20 cellular contexts compared by ENCODE assay signal in the genomic region with DNA sequence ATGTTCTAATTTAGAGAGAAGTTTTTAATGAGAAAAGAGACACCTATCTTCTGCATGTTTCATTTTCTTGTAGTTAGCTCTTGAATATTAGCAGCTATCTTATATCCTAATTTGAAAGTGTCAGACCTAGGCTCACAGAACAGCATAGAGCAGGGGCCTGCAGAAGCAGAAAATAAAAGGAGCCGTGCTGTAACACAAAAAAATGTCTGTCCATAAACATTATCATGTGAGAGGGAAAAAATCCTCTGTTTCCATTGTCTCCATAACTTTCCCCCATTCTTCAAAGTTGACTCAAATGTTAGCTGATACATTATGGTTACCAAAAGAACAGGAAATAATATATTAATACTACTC.
DNase-seq lines count a peak whose midpoint lies in the region; ATAC-seq and TF ChIP-seq lines count a peak whose summit lies in the region.
"Had no signal": no experiment of that assay in that cellular context is flagged by ENCODE, and none has a peak within 500 bp of the region (broad histone marks: within the 10 kb centered on the region; RNA-seq: fewer than 3 reads in every experiment).

No MANE protein-coding gene starts in this region.

- no peak for ATAC-seq in body of pancreas
- ATAC-seq: heart left ventricle; naive thymus-derived CD4-positive, alpha-beta T cell; Right ventricle myocardium inferior had no signal

- H4K20me1 ChIP-seq in PC-9 (ENCODE audit: insufficient read depth), result no peaks in the 10 kb centered on the region

- no peaks in the 10 kb centered on the region; the same call in 1 of the 2 replicates for H3K36me3 Mint-ChIP-seq in HFFc6 (ENCODE audit: low read depth)
- no peaks in the 10 kb centered on the region for H3K36me3 Mint-ChIP-seq in mesothelial cell of epicardium
- H3K36me3 Mint-ChIP-seq in Calu3 (ENCODE audit: insufficient read depth, unreplicated experiment), result no peaks in the 10 kb centered on the region
- no peaks in the 10 kb centered on the region for H3K36me3 Mint-ChIP-seq in CD14-positive monocyte
- H3K36me3 Mint-ChIP-seq: activated CD4-positive, alpha-beta memory T cell treated with anti-CD3 and anti-CD28 coated beads for 36 hours; IgD-negative memory B cell; naive thymus-derived CD4-positive, alpha-beta T cell had no signal

- peak overlapping the region; percentile 29; the same call in 1 of the 2 replicates for H3K4me3 Mint-ChIP-seq in HFFc6
- H3K4me3 Mint-ChIP-seq in mesothelial cell of epicardium, result peak overlapping the region; percentile 66
- H3K4me3 Mint-ChIP-seq in Calu3 (ENCODE audit: low read depth, unreplicated experiment), result no peak overlapping the region
- no peak overlapping the region for H3K4me3 Mint-ChIP-seq in CD14-positive monocyte
- H3K4me3 Mint-ChIP-seq: activated CD4-positive, alpha-beta memory T cell treated with anti-CD3 and anti-CD28 coated beads for 36 hours; activated naive CD4-positive, alpha-beta T cell treated with anti-CD3 and anti-CD28 coated beads for 36 hours; IgD-negative memory B cell; naive thymus-derived CD4-positive, alpha-beta T cell had no signal

- no peaks in the 10 kb centered on the region for H3K79me2 ChIP-seq in PC-9 (ENCODE audit: low read depth)

- no peaks in the 10 kb centered on the region for H3K9me3 ChIP-seq in PC-9 (ENCODE audit: insufficient read depth, low read depth)
- no peaks in the 10 kb centered on the region for H3K9me3 ChIP-seq in body of pancreas
- H3K9me3 ChIP-seq: suprapubic skin had no signal

- intact Hi-C loops in PC-9 (cut with micrococcal nuclease; ENCODE audit: unreplicated experiment), result no loop called here
- intact Hi-C loops in body of pancreas (cut with DNase I), result no loop called here
- intact Hi-C loops in Calu3 (cut with micrococcal nuclease; ENCODE audit: unreplicated experiment), result no loop called here
- intact Hi-C loops in CD14-positive monocyte (cut with micrococcal nuclease), result no loop called here

- TF ChIP-seq POLR2A in body of pancreas (IDR thresholded peaks at IDR 0.05), result no peak

- H3K27ac ChIP-seq in PC-9, result no peak overlapping the region
- no peak overlapping the region for H3K27ac ChIP-seq in body of pancreas
- H3K27ac ChIP-seq: heart left ventricle, suprapubic skin had no signal

- peak overlapping the region; percentile 91 for H2AFZ ChIP-seq in PC-9

- H3K9me3 Mint-ChIP-seq in HFFc6 (peaks cover 16% of the 10 kb centered on the region), mesothelial cell of epicardium (peaks cover 9% of the 10 kb centered on the region), Calu3 (ENCODE audit: low read depth, unreplicated experiment) (peaks cover 2% of the 10 kb centered on the region), CD14-positive monocyte (peaks cover 0 to 7% (median 6%) of the 10 kb centered on the region in 7 donors)

- BruUV-seq in PC-9 (replicated peaks; lab: Mats Ljungman, UMichigan) (TSS peak; percentile 56), Calu3 (replicated peaks; lab: Mats Ljungman, UMichigan) (no TSS peak)

- H3K4me3 ChIP-seq in PC-9 (peak overlapping the region; percentile 64), body of pancreas (no peak overlapping the region)
- H3K4me3 ChIP-seq: heart left ventricle, lung, suprapubic skin had no signal

- in situ Hi-C loops in GM13976 (cut with MboI; ENCODE audit: low sequenced_read_pairs, unreplicated experiment), result no loop called here

- no peaks in the 10 kb centered on the region for H3F3A ChIP-seq in PC-9 (ENCODE audit: insufficient read depth, low read depth)

- H3K4me1 ChIP-seq in PC-9 (replicated peaks; ENCODE audit: insufficient read depth) (no peaks in the 10 kb centered on the region), body of pancreas (no peaks in the 10 kb centered on the region)
- H3K4me1 ChIP-seq: heart left ventricle, suprapubic skin had no signal

- 83 to 90% methylated on average over 1 of the region's 1 CpG for WGBS in body of pancreas, 2 donors

- CTCF ChIA-PET in PC-9 (lab: Charles Lee) (no interaction called here), Calu3 (lab: Charles Lee) (no interaction called here)

- H3K36me3 ChIP-seq in PC-9 (ENCODE audit: low read depth) (no peaks in the 10 kb centered on the region), body of pancreas (replicated peaks in 1 of 2; ENCODE audit: insufficient read depth in 1 of 2, low read depth in 2 of 2) (no peaks in the 10 kb centered on the region)
- H3K36me3 ChIP-seq: heart left ventricle, suprapubic skin had no signal

- POLR2A ChIA-PET in PC-9 (lab: Charles Lee; ENCODE audit: unreplicated experiment), result interaction anchor here (0.6 kb wide), 1 partner anchor 235 kb away, joined by 3 read pairs; no protein-coding TSS in a partner anchor

- H3K27ac Mint-ChIP-seq in HFFc6 (peak overlapping the region; percentile 30; the same call in 1 of the 2 replicates), mesothelial cell of epicardium (no peak overlapping the region), Calu3 (ENCODE audit: unreplicated experiment) (no peak overlapping the region), CD14-positive monocyte (no peak overlapping the region)
- H3K27ac Mint-ChIP-seq: activated CD4-positive, alpha-beta memory T cell treated with anti-CD3 and anti-CD28 coated beads for 36 hours; activated naive CD4-positive, alpha-beta T cell treated with anti-CD3 and anti-CD28 coated beads for 36 hours; IgD-negative memory B cell; naive thymus-derived CD4-positive, alpha-beta T cell had no signal

- peaks cover 17% of the 10 kb centered on the region; the same call in 1 of the 2 replicates for H3K4me1 Mint-ChIP-seq in HFFc6 (ENCODE audit: low read depth)
- peaks cover 7% of the 10 kb centered on the region for H3K4me1 Mint-ChIP-seq in mesothelial cell of epicardium
- no peaks in the 10 kb centered on the region for H3K4me1 Mint-ChIP-seq in Calu3 (ENCODE audit: low read depth, unreplicated experiment)
- H3K4me1 Mint-ChIP-seq in CD14-positive monocyte, result no peaks in the 10 kb centered on the region
- H3K4me1 Mint-ChIP-seq: IgD-negative memory B cell; naive thymus-derived CD4-positive, alpha-beta T cell had no signal

- TF ChIP-seq CTCF in HFFc6 (IDR thresholded peaks at IDR 0.05) (no peak), PC-9 (conservative IDR thresholded peaks at IDR 0.05) (no peak), mesothelial cell of epicardium (IDR thresholded peaks at IDR 0.05; ENCODE audit: unreplicated experiment) (no peak), body of pancreas (IDR thresholded peaks at IDR 0.05) (no peak), GM13976 (IDR thresholded peaks at IDR 0.05; ENCODE audit: borderline replicate concordance, control extremely low read depth, extremely low read depth, insufficient read depth, missing control alignments) (no peak), Calu3 (IDR thresholded peaks at IDR 0.05; ENCODE audit: unreplicated experiment) (no peak), CD14-positive monocyte (IDR thresholded peaks at IDR 0.05) (no peak)

- no peaks in the 10 kb centered on the region for H3K9me2 ChIP-seq in PC-9 (ENCODE audit: insufficient read depth)

- DNase-seq in DMS153 (lab: John Stamatoyannopoulos, UW) (peak; percentile 16), HFFc6 (no peak), PC-9 (no peak), mesothelial cell of epicardium (ENCODE audit: low spot score in 2 of 2, unreplicated experiment in 2 of 2) (no peak), body of pancreas (no peak), GM13976 (ENCODE audit: low spot score) (no peak), Calu3 (no peak), CD14-positive monocyte (ENCODE audit: low spot score) (no peak)
- DNase-seq: activated CD4-positive, alpha-beta memory T cell treated with anti-CD3 and anti-CD28 coated beads for 36 hours; activated naive CD4-positive, alpha-beta T cell treated with anti-CD3 and anti-CD28 coated beads for 36 hours; COR-L47; heart left ventricle; naive thymus-derived CD4-positive, alpha-beta T cell; NCI-H2171; NK-92 treated with Interleukin-12 subunit alpha and Interleukin-12 subunit beta, amount 100 ng/mL, for 24 hours; T-helper 1 cell had no signal

- H3K4me2 ChIP-seq in PC-9, result peak overlapping the region; percentile 83

- H3K27me3 Mint-ChIP-seq in HFFc6 (ENCODE audit: insufficient read depth) (peaks cover 2% of the 10 kb centered on the region), mesothelial cell of epicardium (ENCODE audit: low read depth) (no peaks in the 10 kb centered on the region), Calu3 (ENCODE audit: unreplicated experiment) (no peaks in the 10 kb centered on the region), CD14-positive monocyte (ENCODE audit: low read depth in 3 of 3) (no peaks in the 10 kb centered on the region)
- H3K27me3 Mint-ChIP-seq: activated CD4-positive, alpha-beta memory T cell treated with anti-CD3 and anti-CD28 coated beads for 36 hours; IgD-negative memory B cell; naive thymus-derived CD4-positive, alpha-beta T cell had no signal

- H3K27me3 ChIP-seq in PC-9 (ENCODE audit: insufficient read depth, low read depth) (no peaks in the 10 kb centered on the region), body of pancreas (no peaks in the 10 kb centered on the region)
- H3K27me3 ChIP-seq: heart left ventricle, suprapubic skin had no signal

Comparison
In these comparisons a context has a peak if more than half of its experiments do, and no peak if none do; other contexts are left out.
1. H3K4me3 Mint-ChIP-seq: peak in HFFc6 (single experiment) and mesothelial cell of epicardium (single experiment); none in Calu3 (single experiment) and CD14-positive monocyte (0 of 2).